10 cellular contexts compared by ENCODE assay signal in the genomic region with DNA sequence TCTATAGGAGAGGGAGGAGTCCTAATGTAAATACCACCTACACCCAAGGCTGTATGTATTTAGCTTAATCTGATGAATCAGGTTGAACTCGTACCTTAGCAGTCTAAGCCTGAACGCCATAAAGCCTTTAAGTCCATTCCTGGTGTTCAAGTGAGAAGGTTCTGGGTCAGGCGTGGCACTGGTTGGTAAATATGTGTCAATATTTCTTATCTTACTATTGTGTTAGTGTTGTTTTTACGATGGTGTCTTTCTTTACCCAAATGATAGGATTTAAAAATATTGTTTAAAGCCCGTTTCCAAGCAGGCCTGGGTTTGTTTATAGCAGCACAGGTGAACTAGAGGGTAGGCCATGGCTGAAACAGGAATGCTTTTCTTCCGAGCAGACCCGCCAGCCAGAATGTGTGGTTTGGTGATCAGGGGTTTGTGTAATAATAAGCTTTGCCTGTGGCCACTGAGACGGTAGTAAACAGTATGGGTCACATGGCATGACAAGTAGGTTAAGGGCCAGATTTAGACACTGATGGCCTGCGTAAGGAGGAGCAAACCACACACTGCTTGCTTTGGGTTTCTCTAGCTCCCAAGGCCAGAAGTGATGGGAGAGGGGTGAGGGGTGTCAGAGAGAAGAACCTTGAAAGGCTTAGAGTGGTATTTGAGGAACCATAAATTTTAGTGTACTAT. TPM values are rescaled to one million over a fixed set of nuclear protein-coding genes. Genes with fewer than 3 reads are reported as not detected.
DNase-seq lines count a peak whose midpoint lies in the region; ATAC-seq and TF ChIP-seq lines count a peak whose summit lies in the region.
"Had no signal": no experiment of that assay in that cellular context is flagged by ENCODE, and none has a peak within 500 bp of the region (broad histone marks: within the 10 kb centered on the region; RNA-seq: fewer than 3 reads in every experiment).

No MANE protein-coding gene starts in this region.

- peak overlapping the region; percentile 58 for H3K4me3 Mint-ChIP-seq in Caco-2 (ENCODE audit: unreplicated experiment)
- H3K4me3 Mint-ChIP-seq in natural killer cell, result peak overlapping the region; percentile 72
- H3K4me3 Mint-ChIP-seq in activated CD4-positive, alpha-beta T cell treated with anti-CD3 and anti-CD28 coated beads, Interleukin-2, amount 10 ng/mL, durations not matched to agents 24 days and 14 days, result no peak overlapping the region

- ATAC-seq in natural killer cell, result peak; percentile 33 to 70 (median 58)
- ATAC-seq in HG03095 (IDR thresholded peaks at IDR 0.05; ENCODE audit: unreplicated experiment), result no peak

- TF ChIP-seq CTCF in Caco-2 (IDR thresholded peaks at IDR 0.05; ENCODE audit: insufficient read depth in 1 of 2, low read depth in 1 of 2, low read length in 1 of 2, severe bottlenecking in 1 of 2, unreplicated experiment in 1 of 2) (no peak), colonic mucosa (IDR thresholded peaks at IDR 0.05) (no peak), natural killer cell (IDR thresholded peaks at IDR 0.05) (no peak)

- peak overlapping the region; percentile 92 for H3K27ac Mint-ChIP-seq in Caco-2 (ENCODE audit: unreplicated experiment)
- peak overlapping the region; percentile 91 to 96 for H3K27ac Mint-ChIP-seq in natural killer cell
- H3K27ac Mint-ChIP-seq in activated CD4-positive, alpha-beta T cell treated with anti-CD3 and anti-CD28 coated beads, Interleukin-2, amount 10 ng/mL, durations not matched to agents 24 days and 14 days, result no peak overlapping the region

- no peaks in the 10 kb centered on the region for H3K27me3 ChIP-seq in Caco-2 (replicated peaks; ENCODE audit: control insufficient read depth, insufficient read depth, low read length)
- no peaks in the 10 kb centered on the region for H3K27me3 ChIP-seq in colonic mucosa

- intact Hi-C loops in Caco-2 (cut with micrococcal nuclease; ENCODE audit: unreplicated experiment), result loop anchor here (1.0 kb wide), 1 partner anchor 29 kb away; no protein-coding TSS in a partner anchor
- intact Hi-C loops in colonic mucosa (cut with DNase I), result no loop called here
- intact Hi-C loops in natural killer cell (cut with micrococcal nuclease), result no loop called here
- intact Hi-C loops in activated CD4-positive, alpha-beta T cell treated with anti-CD3 and anti-CD28 coated beads, Interleukin-2, amount 10 ng/mL, durations not matched to agents 24 days and 14 days (cut with micrococcal nuclease), result no loop called here

- H3K9me3 ChIP-seq in Caco-2, result no peaks in the 10 kb centered on the region
- H3K9me3 ChIP-seq in colonic mucosa, result no peaks in the 10 kb centered on the region

- peak; percentile 80 to 81 for DNase-seq in Caco-2
- DNase-seq in NAMALWA (ENCODE audit: low spot score), result peak; percentile 57
- peak; percentile 81 for DNase-seq in colonic mucosa
- peak; percentile 19 for DNase-seq in natural killer cell
- DNase-seq in iPS-NIHi11 (ENCODE audit: low spot score), result no peak
- no peak for DNase-seq in activated CD4-positive, alpha-beta T cell treated with anti-CD3 and anti-CD28 coated beads, Interleukin-2, amount 10 ng/mL, durations not matched to agents 24 days and 14 days
- no peak for DNase-seq in iPS-NIHi7 (ENCODE audit: extremely low spot score)
- DNase-seq: activated T-cell treated with anti-CD3 and anti-CD28 coated beads, Interleukin-2, amount 50 U/mL, for 48 hours; NCI-H446 treated with DMSO at 0.1 percent for 48 hours had no signal

- H3K4me3 ChIP-seq in Caco-2 (ENCODE audit: low read depth, low read length), result no peak overlapping the region
- H3K4me3 ChIP-seq in colonic mucosa, result no peak overlapping the region

- peaks cover 40% of the 10 kb centered on the region for H3K4me1 ChIP-seq in Caco-2
- peaks cover 13% of the 10 kb centered on the region for H3K4me1 ChIP-seq in colonic mucosa

- TSS peak; percentile 5 for BruUV-seq in Caco-2 (replicated peaks; lab: Mats Ljungman, UMichigan)

- H3K36me3 ChIP-seq in Caco-2 (ENCODE audit: control insufficient read depth, insufficient read depth, low read length), result no peaks in the 10 kb centered on the region
- no peaks in the 10 kb centered on the region for H3K36me3 ChIP-seq in colonic mucosa

- POLR2A ChIA-PET in Caco-2 (lab: Charles Lee), result interaction anchor here (0.6 to 2.7 kb wide), 7 partner anchors 17 to 1681 kb away, joined by 3 to 18 read pairs (median 3); a partner anchor contains a TSS

- H3K9me3 Mint-ChIP-seq in Caco-2 (ENCODE audit: unreplicated experiment) (no peaks in the 10 kb centered on the region), natural killer cell (no peaks in the 10 kb centered on the region)
- no peaks in the 10 kb centered on the region for H3K9me3 Mint-ChIP-seq in activated CD4-positive, alpha-beta T cell treated with anti-CD3 and anti-CD28 coated beads, Interleukin-2, amount 10 ng/mL, durations not matched to agents 24 days and 14 days

- H3K27me3 Mint-ChIP-seq in Caco-2 (ENCODE audit: insufficient read depth, unreplicated experiment), result no peaks in the 10 kb centered on the region
- no peaks in the 10 kb centered on the region for H3K27me3 Mint-ChIP-seq in natural killer cell (ENCODE audit: low read depth in 2 of 2)
- no peaks in the 10 kb centered on the region for H3K27me3 Mint-ChIP-seq in activated CD4-positive, alpha-beta T cell treated with anti-CD3 and anti-CD28 coated beads, Interleukin-2, amount 10 ng/mL, durations not matched to agents 24 days and 14 days

- H3K27ac ChIP-seq in colonic mucosa, result peak overlapping the region; percentile 72

- peaks cover 19% of the 10 kb centered on the region for H3K4me1 Mint-ChIP-seq in Caco-2 (ENCODE audit: low read depth, unreplicated experiment)
- H3K4me1 Mint-ChIP-seq in natural killer cell, result peaks cover 42 to 45% of the 10 kb centered on the region in 2 donors
- H3K4me1 Mint-ChIP-seq in activated CD4-positive, alpha-beta T cell treated with anti-CD3 and anti-CD28 coated beads, Interleukin-2, amount 10 ng/mL, durations not matched to agents 24 days and 14 days, result peaks cover 26% of the 10 kb centered on the region

- H3K36me3 Mint-ChIP-seq in Caco-2 (ENCODE audit: insufficient read depth, unreplicated experiment) (peaks cover 25% of the 10 kb centered on the region), natural killer cell (no peaks in the 10 kb centered on the region)
- H3K36me3 Mint-ChIP-seq in activated CD4-positive, alpha-beta T cell treated with anti-CD3 and anti-CD28 coated beads, Interleukin-2, amount 10 ng/mL, durations not matched to agents 24 days and 14 days (ENCODE audit: low read depth), result peaks cover 13% of the 10 kb centered on the region

- peak overlapping the region; percentile 39 to 48 for H3K9ac ChIP-seq in colonic mucosa (ENCODE audit: low read depth in 2 of 2, low read length in 2 of 2)

- CTCF ChIA-PET in Caco-2 (lab: Charles Lee), result interaction anchor here (0.6 to 1.9 kb wide), 7 partner anchors 10 to 189 kb away, joined by 3 to 11 read pairs (median 3); a partner anchor contains a TSS

RNA-seq across cellular contexts. Expression of a gene that starts 3.3 kb away (rescaled TPM):
- total RNA-seq in Caco-2 (2022) (109 and 115 TPM in 2 replicates), colonic mucosa (10 to 100 TPM; 88.3 to 95.7 TPM), natural killer cell (100 to 1,000 TPM in 2 of 3 donors, 10 to 100 TPM in 1; 84.4 to 142 (median 104) TPM)
- total RNA-seq in activated CD4-positive, alpha-beta T cell treated with anti-CD3 and anti-CD28 coated beads, Interleukin-2, amount 10 ng/mL, durations not matched to agents 24 days and 14 days, result 68.9 and 69.5 TPM in 2 replicates

RNA-seq across cellular contexts. Expression of a gene that starts 54.3 kb away (rescaled TPM):
- 113 and 115 TPM in 2 replicates for total RNA-seq in Caco-2 (2022)
- total RNA-seq in colonic mucosa, result 100 to 1,000 TPM; 117 to 126 TPM
- 100 to 1,000 TPM; 115 to 142 (median 116) TPM for total RNA-seq in natural killer cell
- 172 and 182 TPM in 2 replicates for total RNA-seq in activated CD4-positive, alpha-beta T cell treated with anti-CD3 and anti-CD28 coated beads, Interleukin-2, amount 10 ng/mL, durations not matched to agents 24 days and 14 days

RNA-seq across cellular contexts. Expression of a gene that starts 55.6 kb away (rescaled TPM):
- total RNA-seq in Caco-2 (2022) (41.8 and 48.9 TPM in 2 replicates), colonic mucosa (10 to 100 TPM; 26.5 to 28.6 TPM), natural killer cell (1 to 10 TPM in 2 of 3 donors, under 1 TPM in 1; 0.49 to 1.8 (median 1.7) TPM)
- 1.4 and 1.6 TPM in 2 replicates for total RNA-seq in activated CD4-positive, alpha-beta T cell treated with anti-CD3 and anti-CD28 coated beads, Interleukin-2, amount 10 ng/mL, durations not matched to agents 24 days and 14 days

RNA-seq across cellular contexts. Expression of a gene that starts 56.6 kb away (rescaled TPM):
- 71.3 and 74.5 TPM in 2 replicates for total RNA-seq in Caco-2 (2022)
- 10 to 100 TPM; 29.7 to 50.7 TPM for total RNA-seq in colonic mucosa
- 100 to 1,000 TPM; 180 to 224 (median 186) TPM for total RNA-seq in natural killer cell
- total RNA-seq in activated CD4-positive, alpha-beta T cell treated with anti-CD3 and anti-CD28 coated beads, Interleukin-2, amount 10 ng/mL, durations not matched to agents 24 days and 14 days, result 61.7 and 66.4 TPM in 2 replicates

Comparison
In these comparisons a context has a peak if more than half of its experiments do, and no peak if none do; other contexts are left out.
1. DNase-seq: peak in Caco-2 (2 of 2), NAMALWA (single experiment), colonic mucosa (single experiment) and natural killer cell (single experiment); none in iPS-NIHi11 (single experiment), activated CD4-positive, alpha-beta T cell treated with anti-CD3 and anti-CD28 coated beads, Interleukin-2, amount 10 ng/mL, durations not matched to agents 24 days and 14 days (single experiment) and iPS-NIHi7 (single experiment).
2. RNA of a gene that starts 55.6 kb away (total RNA-seq): 41.8 to 48.9 TPM in Caco-2 and 26.5 to 28.6 TPM in colonic mucosa; 0.49 to 1.8 TPM in natural killer cell and 1.4 to 1.6 TPM in activated CD4-positive, alpha-beta T cell treated with anti-CD3 and anti-CD28 coated beads, Interleukin-2, amount 10 ng/mL, durations not matched to agents 24 days and 14 days; every median in the first group is over 4 times any median in the second.